In the genomic region with DNA sequence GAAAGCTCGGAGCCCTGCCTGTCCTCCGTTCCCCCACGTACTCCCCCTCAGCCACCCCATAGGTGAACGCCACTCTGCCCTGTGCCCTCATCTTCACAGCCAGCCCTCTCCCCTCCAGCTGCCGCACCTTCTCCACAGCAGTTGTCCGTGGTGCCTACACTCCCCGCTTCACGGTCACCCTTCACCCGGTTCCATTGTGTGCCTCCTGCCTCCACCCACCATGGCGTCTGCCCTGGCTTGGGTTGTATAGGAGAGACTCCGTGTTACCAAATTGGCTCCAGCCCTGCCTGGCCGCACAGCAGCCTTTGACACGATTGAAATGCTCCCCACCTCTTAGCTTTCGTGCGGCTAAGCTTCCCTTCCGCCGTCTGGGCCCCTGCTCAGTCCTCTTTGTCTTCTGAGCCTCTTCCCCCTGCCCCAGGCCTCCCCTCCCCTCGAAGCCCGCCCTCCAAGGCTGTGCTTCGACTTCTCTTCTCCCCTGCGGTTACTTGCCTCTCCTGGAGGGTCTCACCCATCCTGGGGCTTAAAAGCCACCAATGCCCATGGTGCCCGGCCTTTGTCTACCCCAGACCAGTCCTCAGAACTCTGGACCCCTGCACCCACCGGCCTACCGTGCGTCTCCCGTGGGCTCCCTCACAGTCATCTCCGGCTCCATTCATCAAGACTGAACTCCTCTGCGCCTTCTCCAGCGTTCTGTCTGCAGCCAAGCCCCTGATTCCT, we compare ENCODE assay signal across 25 cellular contexts. TPM values are rescaled to one million over a fixed set of nuclear protein-coding genes. Genes with fewer than 3 reads are reported as not detected.
DNase-seq lines count a peak whose midpoint lies in the region; ATAC-seq, FAIRE-seq and TF ChIP-seq lines count a peak whose summit lies in the region.
"Had no signal": no experiment of that assay in that cellular context is flagged by ENCODE, and none has a peak within 500 bp of the region (broad histone marks: within the 10 kb centered on the region; RNA-seq: fewer than 3 reads in every experiment).

No MANE protein-coding gene starts in this region.

- peak; percentile 62 for DNase-seq in Right ventricle myocardium inferior (ENCODE audit: missing footprints)
- no peak for DNase-seq in right cardiac atrium
- DNase-seq in H1 (ENCODE audit: low read depth in 1 of 2, low spot score in 2 of 2) = no peak
- DNase-seq in mesothelial cell of epicardium (ENCODE audit: low spot score in 2 of 2, unreplicated experiment in 2 of 2) = no peak
- DNase-seq in COLO668 (lab: John Stamatoyannopoulos, UW; ENCODE audit: unreplicated experiment) = no peak
- no peak for DNase-seq in CD4-positive, alpha-beta memory T cell
- DNase-seq in DMS153 treated with DMSO at 0.1 percent for 48 hours (lab: John Stamatoyannopoulos, UW; ENCODE audit: unreplicated experiment) = no peak
- DNase-seq: 8988T; activated CD4-positive, CD25-positive, alpha-beta regulatory T cell treated with anti-CD3 and anti-CD28 coated beads, Interleukin-2, amount 50 U/mL, for 72 hours; activated T-cell treated with anti-CD3 and anti-CD28 coated beads, Interleukin-2, amount 50 U/mL, for 4 hours; DMS153; NCI-H187 treated with DMSO at 0.1 percent for 48 hours; NCI-H226; ovary; stimulated activated CD4-positive, alpha-beta T cell treated with anti-CD3 and anti-CD28 coated beads, Interleukin-2, amount 100 ng/mL, for 24 hours; T1000; uterus had no signal

- no peak for FAIRE-seq in H1 (lab: Jason Lieb, UNC)
- FAIRE-seq: endothelial cell of umbilical vein, GM12891 had no signal

- CTCF ChIA-PET in H1 (lab: Charles Lee; ENCODE audit: partially characterized antibody) = interaction anchor here (0.5 to 43.0 kb wide), 28 partner anchors 10 to 343 kb away, joined by 3 to 908 read pairs (median 8); partner anchors contain the start of genes EIF4EBP2 and LRRC20
- CTCF ChIA-PET in CD4-positive, alpha-beta memory T cell (lab: Charles Lee; ENCODE audit: partially characterized antibody) = interaction anchor here (0.7 to 3.8 kb wide), 6 partner anchors 15 to 356 kb away, joined by 3 to 28 read pairs (median 6); no protein-coding TSS in a partner anchor

- peak overlapping the region; percentile 96 for H4K91ac ChIP-seq in H1 (replicated peaks; ENCODE audit: insufficient read length, low read length)

- peak overlapping the region; percentile 79; the same call in 1 of the 2 replicates for H2BK5ac ChIP-seq in H1 (ENCODE audit: low read depth, low read length)

- H2BK120ac ChIP-seq in H1 (replicated peaks; ENCODE audit: low read depth, low read length) = no peak overlapping the region

- no peaks in the 10 kb centered on the region for H3K9me3 Mint-ChIP-seq in mesothelial cell of epicardium
- no peaks in the 10 kb centered on the region for H3K9me3 Mint-ChIP-seq in CD4-positive, alpha-beta memory T cell
- H3K9me3 Mint-ChIP-seq: activated naive CD4-positive, alpha-beta T cell treated with anti-CD3 and anti-CD28 coated beads, Interleukin-2, amount 50 U/mL, for 72 hours; activated T-cell treated with anti-CD3 and anti-CD28 coated beads, Interleukin-2, amount 50 U/mL, for 4 hours had no signal

- H3K4me2 ChIP-seq in H1 (ENCODE audit: insufficient read depth in 1 of 2, low read depth in 2 of 2, low read length in 2 of 2) = peak overlapping the region; percentile 57 to 81; a peak in 2 of 4 replicates
- H3K4me2 ChIP-seq: KMS-11 had no signal

- H2AK5ac ChIP-seq in H1 (ENCODE audit: low read depth, low read length) = 0 out of 2 replicates have a peak overlapping the region, but pooled peaks have one; percentile 78

- no peak overlapping the region for H3K27ac Mint-ChIP-seq in mesothelial cell of epicardium
- peak overlapping the region in 2 of 7 donors; percentile 5 to 15 for H3K27ac Mint-ChIP-seq in CD4-positive, alpha-beta memory T cell
- H3K27ac Mint-ChIP-seq: activated naive CD4-positive, alpha-beta T cell treated with anti-CD3 and anti-CD28 coated beads, Interleukin-2, amount 50 U/mL, for 72 hours had no signal

- POLR2A ChIA-PET in H1 (lab: Charles Lee; ENCODE audit: partially characterized antibody) = interaction anchor here (1.1 to 2.1 kb wide), 5 partner anchors 18 to 55 kb away, joined by 3 to 5 read pairs (median 4); no protein-coding TSS in a partner anchor
- POLR2A ChIA-PET in CD4-positive, alpha-beta memory T cell (lab: Charles Lee; ENCODE audit: partially characterized antibody) = no interaction called here

- H3K36me3 Mint-ChIP-seq in mesothelial cell of epicardium = no peaks in the 10 kb centered on the region
- H3K36me3 Mint-ChIP-seq in CD4-positive, alpha-beta memory T cell = no peaks in the 10 kb centered on the region
- H3K36me3 Mint-ChIP-seq: activated naive CD4-positive, alpha-beta T cell treated with anti-CD3 and anti-CD28 coated beads, Interleukin-2, amount 50 U/mL, for 72 hours had no signal

- H3K4me1 ChIP-seq in right cardiac atrium (ENCODE audit: control insufficient read depth, insufficient read depth, low read length) (peaks cover 7% of the 10 kb centered on the region), H1 (replicated peaks in 1 of 4; ENCODE audit: control insufficient read depth in 3 of 4, insufficient read depth in 4 of 4, low read length in 3 of 4) (peaks cover 10 to 39% (median 23%) of the 10 kb centered on the region in 4 experiments), stomach smooth muscle (ENCODE audit: control insufficient read depth, insufficient read depth, low read length) (peaks cover 47% of the 10 kb centered on the region)
- peaks cover 10% of the 10 kb centered on the region for H3K4me1 ChIP-seq in CD4-positive, alpha-beta memory T cell (ENCODE audit: insufficient read depth, low read length)
- H3K4me1 ChIP-seq: uterus had no signal

- no peak for TF ChIP-seq EP300 in H1 (IDR thresholded peaks at IDR 0.05; ENCODE audit: borderline replicate concordance in 1 of 2, low read depth in 2 of 2, low read length in 2 of 2)

- H2AFZ ChIP-seq in H1 (ENCODE audit: low read length) = no peak overlapping the region

- H4K8ac ChIP-seq in H1 (ENCODE audit: extremely low read depth, insufficient read depth, low read length) = no peak overlapping the region

- no peak overlapping the region for H3K4me3 ChIP-seq in right cardiac atrium (ENCODE audit: low read length)
- 0 out of 8 replicates have a peak overlapping the region, but pooled peaks of 1 of the 4 experiments have one; percentile 2 for H3K4me3 ChIP-seq in H1 (ENCODE audit: extremely low read depth in 1 of 4, insufficient read depth in 2 of 4, low read depth in 3 of 4, low read length in 4 of 4)
- H3K4me3 ChIP-seq in stomach smooth muscle (ENCODE audit: low read length in 2 of 2) = peak overlapping the region in 1 of 2 donors; percentile 44
- no peak overlapping the region for H3K4me3 ChIP-seq in CD4-positive, alpha-beta memory T cell (ENCODE audit: low read length in 2 of 2)
- H3K4me3 ChIP-seq: ovary, uterus had no signal

- no peak overlapping the region for H3K9ac ChIP-seq in H1 (replicated peaks in 1 of 4; ENCODE audit: extremely low read depth in 1 of 4, low read depth in 3 of 4, low read length in 3 of 4)
- peak overlapping the region in 1 of 2 donors; percentile 20 for H3K9ac ChIP-seq in stomach smooth muscle (ENCODE audit: low read length in 2 of 2)
- H3K9ac ChIP-seq: KMS-11 had no signal

- H3K27me3 ChIP-seq in right cardiac atrium (ENCODE audit: control insufficient read depth, insufficient read depth) = no peaks in the 10 kb centered on the region
- H3K27me3 ChIP-seq in H1 (replicated peaks in 1 of 4; ENCODE audit: control insufficient read depth in 3 of 4, extremely low read depth in 1 of 4, insufficient read depth in 3 of 4, low read length in 3 of 4) = peaks cover 21 to 49% (median 48%) of the 10 kb centered on the region in 4 experiments
- no peaks in the 10 kb centered on the region for H3K27me3 ChIP-seq in stomach smooth muscle (ENCODE audit: control insufficient read depth in 1 of 2, insufficient read depth in 2 of 2, low read length in 2 of 2)
- H3K27me3 ChIP-seq in CD4-positive, alpha-beta memory T cell (ENCODE audit: insufficient read depth, low read length) = peaks cover 11% of the 10 kb centered on the region
- H3K27me3 ChIP-seq: ovary, uterus had no signal

- peak overlapping the region; percentile 33 for H3K4ac ChIP-seq in H1 (replicated peaks; ENCODE audit: insufficient read length, low read depth, low read length)

- no peak for TF ChIP-seq RAD21 in H1 (IDR thresholded peaks at IDR 0.05 in 1 of 2, conservative IDR thresholded peaks at IDR 0.05 in 1 of 2; ENCODE audit: low read depth in 2 of 2, low read length in 2 of 2)

- H3K4me1 Mint-ChIP-seq in mesothelial cell of epicardium = peaks cover 7% of the 10 kb centered on the region
- peaks cover 0 to 16% (median 1%) of the 10 kb centered on the region in 4 donors for H3K4me1 Mint-ChIP-seq in CD4-positive, alpha-beta memory T cell

- no peak overlapping the region for H3K14ac ChIP-seq in H1 (ENCODE audit: insufficient read length)

- H3K23me2 ChIP-seq in H1 (ENCODE audit: low read depth, low read length) = peaks cover 12% of the 10 kb centered on the region; the same call in 1 of the 2 replicates

- peak overlapping the region; percentile 20 for H3K4me3 Mint-ChIP-seq in mesothelial cell of epicardium
- peak overlapping the region in 3 of 8 donors; percentile 25 to 48 (median 47) for H3K4me3 Mint-ChIP-seq in CD4-positive, alpha-beta memory T cell
- H3K4me3 Mint-ChIP-seq: activated T-cell treated with anti-CD3 and anti-CD28 coated beads, Interleukin-2, amount 50 U/mL, for 4 hours had no signal

- TF ChIP-seq CTCF in H1 (IDR thresholded peaks at IDR 0.05; ENCODE audit: control extremely low read depth in 1 of 3, insufficient read depth in 1 of 3, low read depth in 1 of 3, low read length in 3 of 3) (no peak), mesothelial cell of epicardium (IDR thresholded peaks at IDR 0.05; ENCODE audit: unreplicated experiment) (no peak)

- no peaks in the 10 kb centered on the region; a peak in 1 of 8 replicates for H3K36me3 ChIP-seq in H1 (ENCODE audit: control insufficient read depth in 2 of 4, insufficient read depth in 4 of 4, low read length in 3 of 4)
- no peaks in the 10 kb centered on the region for H3K36me3 ChIP-seq in stomach smooth muscle (ENCODE audit: control insufficient read depth in 2 of 2, insufficient read depth in 2 of 2, low read length in 2 of 2)
- H3K36me3 ChIP-seq in CD4-positive, alpha-beta memory T cell (ENCODE audit: insufficient read depth, low read length) = no peaks in the 10 kb centered on the region
- H3K36me3 ChIP-seq: ovary, uterus had no signal

- H3K27me3 Mint-ChIP-seq in mesothelial cell of epicardium (ENCODE audit: low read depth) = peaks cover 57% of the 10 kb centered on the region
- peaks cover 29 to 40% of the 10 kb centered on the region in 2 donors for H3K27me3 Mint-ChIP-seq in CD4-positive, alpha-beta memory T cell

- H2BK20ac ChIP-seq in H1 (ENCODE audit: low read length) = peak overlapping the region; percentile 90; the same call in 1 of the 2 replicates

- H3K56ac ChIP-seq in H1 (replicated peaks; ENCODE audit: insufficient read length, low read depth, low read length) = no peak overlapping the region

- H2BK12ac ChIP-seq in H1 (ENCODE audit: low read depth, low read length) = peak overlapping the region; percentile 94

- no peak overlapping the region for H4K5ac ChIP-seq in H1 (ENCODE audit: insufficient read length, low read depth, low read length)

- no peak for ATAC-seq in Right ventricle myocardium inferior
- no peak for ATAC-seq in right cardiac atrium
- ATAC-seq: activated naive CD4-positive, alpha-beta T cell treated with anti-CD3 and anti-CD28 coated beads, Interleukin-2, amount 50 U/mL, for 72 hours; activated T-cell treated with anti-CD3 and anti-CD28 coated beads, Interleukin-2, amount 50 U/mL, for 4 hours; SK-N-SH treated with all-trans-retinoic acid at 6 μM for 48 hours had no signal

- WGBS in right cardiac atrium = 82% methylated on average over 29 of the region's 29 CpGs
- WGBS in H1 (ENCODE audit: extremely low coverage in 1 of 2, insufficient coverage in 1 of 2, insufficient read length in 1 of 2, insufficient replicate concordance in 2 of 2, low coverage in 1 of 2, low lambda C conversion rate in 2 of 2, missing lambda C conversion rate in 1 of 2), 2 experiments = 70% methylated on average over 27 of the region's 29 CpGs; no CpG with 5 or more reads in 1 of the 2 experiments

- H3K18ac ChIP-seq in H1 (ENCODE audit: extremely low read depth, low read length) = peak overlapping the region; percentile 36; the same call in 1 of the 2 replicates

- H3K9me3 ChIP-seq in right cardiac atrium (ENCODE audit: control insufficient read depth, low read length) = no peaks in the 10 kb centered on the region
- H3K9me3 ChIP-seq in H1 (ENCODE audit: insufficient read depth in 2 of 2, low read depth in 1 of 2, low read length in 1 of 2) = no peaks in the 10 kb centered on the region
- H3K9me3 ChIP-seq in stomach smooth muscle (ENCODE audit: control insufficient read depth in 2 of 2, low read length in 2 of 2) = no peaks in the 10 kb centered on the region
- no peaks in the 10 kb centered on the region for H3K9me3 ChIP-seq in CD4-positive, alpha-beta memory T cell (ENCODE audit: control insufficient read depth in 1 of 2, low read length in 2 of 2)
- H3K9me3 ChIP-seq: ovary, uterus had no signal

- H3K79me1 ChIP-seq in H1 (ENCODE audit: low read depth, low read length) = no peaks in the 10 kb centered on the region

- no peak for TF ChIP-seq POLR2A in H1 (IDR thresholded peaks at IDR 0.05; ENCODE audit: control extremely low read depth in 1 of 2, low read depth in 2 of 2, low read length in 2 of 2)

- no peaks in the 10 kb centered on the region for H3K79me2 ChIP-seq in H1 (ENCODE audit: control insufficient read depth in 1 of 2, insufficient read depth in 2 of 2, low read length in 2 of 2)

- peak overlapping the region; percentile 81; the same call in 1 of the 2 replicates for H2BK15ac ChIP-seq in H1 (ENCODE audit: low read length)

- H4K20me1 ChIP-seq in H1 (replicated peaks in 1 of 2; ENCODE audit: control insufficient read depth in 1 of 2, insufficient read depth in 2 of 2, low read length in 2 of 2) = no peaks in the 10 kb centered on the region

- H3K23ac ChIP-seq in H1 (ENCODE audit: insufficient read length) = no peak overlapping the region

- H3K27ac ChIP-seq in right cardiac atrium (ENCODE audit: low read length) (no peak overlapping the region), H1 (ENCODE audit: low read depth, low read length) (no peak overlapping the region), stomach smooth muscle (ENCODE audit: low read length) (peak overlapping the region; percentile 92)
- H3K27ac ChIP-seq in CD4-positive, alpha-beta memory T cell (ENCODE audit: low read depth, low read length) = no peak overlapping the region
- H3K27ac ChIP-seq: KMS-11, ovary had no signal

- intact Hi-C loops in Right ventricle myocardium inferior (cut with DNase I) = loop anchor here (2.0 to 10.0 kb wide), 3 partner anchors 29 to 425 kb away; partner anchors contain the start of gene PCBD1
- intact Hi-C loops in right cardiac atrium (cut with DNase I) = loop anchor here in 3 of 4 donors (5.0 to 10.0 kb wide), 3 partner anchors 82 to 297 kb away; no protein-coding TSS in a partner anchor
- intact Hi-C loops in CD4-positive, alpha-beta memory T cell (cut with micrococcal nuclease) = loop anchor here (2.0 kb wide), 1 partner anchor 91 kb away; no protein-coding TSS in a partner anchor

RNA-seq across cellular contexts. Expression of gene NODAL, which starts 18.4 kb away (rescaled TPM):
- not detected for total RNA-seq in Right ventricle myocardium inferior
- not detected for total RNA-seq in right cardiac atrium
- not detected for polyA plus RNA-seq in right cardiac atrium
- 6.3 and 7.3 TPM in 2 replicates for total RNA-seq in H1 (2021; fragmentation: NEBNext Ultra II Directional; extraction: Animal tissue kit (Norgen Biotek cat#: 25700))
- polyA plus RNA-seq in H1 (2011; rRNA removed) = 2.0 and 5.0 TPM in 2 replicates
- 4.8 TPM for polyA plus RNA-seq in H1 (2011; cell fraction: cytosol; rRNA removed)
- polyA plus RNA-seq in H1 (2011; cell fraction: nucleus; rRNA removed) = 3.7 TPM
- 2.3 to 2.6 TPM (median 2.5 TPM) in 4 replicates for polyA plus RNA-seq in H1 (2012, experiment 1 of 2)
- 2.1 TPM for polyA plus RNA-seq in H1 (2012, experiment 2 of 2)
- 25.4 TPM for polyA plus RNA-seq in H1 (2013, experiment 1 of 2)
- polyA plus RNA-seq in H1 (2013, experiment 2 of 2) = 29.4 TPM
- 2.7 and 6.4 TPM in 2 replicates for polyA minus RNA-seq in H1 (2011; rRNA and poly(A)+ RNA removed)
- polyA minus RNA-seq in H1 (2011; cell fraction: cytosol; rRNA and poly(A)+ RNA removed) = 2.6 TPM
- polyA minus RNA-seq in H1 (2011; cell fraction: nucleus; rRNA and poly(A)+ RNA removed) = 1.2 TPM
- not detected in 3 replicates for total RNA-seq in mesothelial cell of epicardium
- total RNA-seq in CD4-positive, alpha-beta memory T cell = not detected
- under 1 TPM in 1 of 2 donors, not detected in 1; 0.19 TPM for polyA plus RNA-seq in CD4-positive, alpha-beta memory T cell
- total RNA-seq: activated naive CD4-positive, alpha-beta T cell treated with anti-CD3 and anti-CD28 coated beads, Interleukin-2, amount 50 U/mL, for 72 hours; activated T-cell treated with anti-CD3 and anti-CD28 coated beads, Interleukin-2, amount 50 U/mL, for 4 hours; endothelial cell of umbilical vein; fibroblast of villous mesenchyme; ovary; RPMI7951; uterus had no signal
- polyA plus RNA-seq: endothelial cell of umbilical vein had no signal

RNA-seq across cellular contexts. Expression of gene PALD1, which starts 18.6 kb away (rescaled TPM):
- total RNA-seq in Right ventricle myocardium inferior = 5.1 TPM
- total RNA-seq in right cardiac atrium = 1 to 10 TPM; 4.3 to 7.7 (median 5.7) TPM
- polyA plus RNA-seq in right cardiac atrium = 2.8 TPM
- 31.8 and 32.8 TPM in 2 replicates for total RNA-seq in H1 (2021; fragmentation: NEBNext Ultra II Directional; extraction: Animal tissue kit (Norgen Biotek cat#: 25700))
- polyA plus RNA-seq in H1 (2011; rRNA removed) = 13.3 and 23.2 TPM in 2 replicates
- polyA plus RNA-seq in H1 (2011; cell fraction: cytosol; rRNA removed) = 20.2 TPM
- 40.0 TPM for polyA plus RNA-seq in H1 (2011; cell fraction: nucleus; rRNA removed)
- polyA plus RNA-seq in H1 (2012, experiment 1 of 2) = 16.7 to 24.5 TPM (median 21.7 TPM) in 4 replicates
- 17.2 TPM for polyA plus RNA-seq in H1 (2012, experiment 2 of 2)
- polyA plus RNA-seq in H1 (2013, experiment 1 of 2) = 14.7 TPM
- 15.6 TPM for polyA plus RNA-seq in H1 (2013, experiment 2 of 2)
- polyA minus RNA-seq in H1 (2011; rRNA and poly(A)+ RNA removed) = 15.4 and 21.3 TPM in 2 replicates
- polyA minus RNA-seq in H1 (2011; cell fraction: cytosol; rRNA and poly(A)+ RNA removed) = 16.5 TPM
- 13.8 TPM for polyA minus RNA-seq in H1 (2011; cell fraction: nucleus; rRNA and poly(A)+ RNA removed)
- 4.9 to 5.6 TPM (median 4.9 TPM) in 3 replicates for total RNA-seq in mesothelial cell of epicardium
- not detected for total RNA-seq in CD4-positive, alpha-beta memory T cell
- polyA plus RNA-seq in CD4-positive, alpha-beta memory T cell = not detected
- total RNA-seq: fibroblast of villous mesenchyme had no signal

RNA-seq across cellular contexts. Expression of gene EIF4EBP2, which starts 56.0 kb away (rescaled TPM):
- 91.6 TPM for total RNA-seq in Right ventricle myocardium inferior
- 10 to 100 TPM; 69.7 to 91.1 (median 78.0) TPM for total RNA-seq in right cardiac atrium
- 29.6 TPM for polyA plus RNA-seq in right cardiac atrium
- 138 and 144 TPM in 2 replicates for total RNA-seq in H1 (2021; fragmentation: NEBNext Ultra II Directional; extraction: Animal tissue kit (Norgen Biotek cat#: 25700))
- 39.8 and 55.3 TPM in 2 replicates for polyA plus RNA-seq in H1 (2011; rRNA removed)
- polyA plus RNA-seq in H1 (2011; cell fraction: cytosol; rRNA removed) = 52.3 TPM
- 21.0 TPM for polyA plus RNA-seq in H1 (2011; cell fraction: nucleus; rRNA removed)
- polyA plus RNA-seq in H1 (2012, experiment 1 of 2) = 53.7 to 103 TPM (median 70.1 TPM) in 4 replicates
- 48.9 TPM for polyA plus RNA-seq in H1 (2012, experiment 2 of 2)
- 91.9 TPM for polyA plus RNA-seq in H1 (2013, experiment 1 of 2)
- polyA plus RNA-seq in H1 (2013, experiment 2 of 2) = 93.4 TPM
- polyA minus RNA-seq in H1 (2011; rRNA and poly(A)+ RNA removed) = 97.9 and 109 TPM in 2 replicates
- polyA minus RNA-seq in H1 (2011; cell fraction: cytosol; rRNA and poly(A)+ RNA removed) = 67.6 TPM
- polyA minus RNA-seq in H1 (2011; cell fraction: nucleus; rRNA and poly(A)+ RNA removed) = 38.6 TPM
- 71.1 to 72.3 TPM (median 71.4 TPM) in 3 replicates for total RNA-seq in mesothelial cell of epicardium
- 10 to 100 TPM; 54.5 to 56.9 TPM for total RNA-seq in CD4-positive, alpha-beta memory T cell
- polyA plus RNA-seq in CD4-positive, alpha-beta memory T cell = 10 to 100 TPM; 67.7 to 83.9 TPM
